In genomic region chr2:53362934-53363333, GRCh38 we compare ENCODE assay signal across 23 cellular contexts.
"Had no signal": no experiment of that assay in that cellular context is flagged by ENCODE, and none has a peak within 500 bp of the region (broad histone marks: within the 10 kb centered on the region; RNA-seq: fewer than 3 reads in every experiment).

No MANE protein-coding gene starts in this region.

- H3K27me3 ChIP-seq: colonic mucosa, dorsolateral prefrontal cortex, esophagus muscularis mucosa, esophagus squamous epithelium, foreskin keratinocyte, gastrocnemius medialis, gastroesophageal sphincter, heart right ventricle had no signal

- H3K4me1 ChIP-seq: colonic mucosa, esophagus muscularis mucosa, esophagus squamous epithelium, foreskin keratinocyte, gastrocnemius medialis, gastroesophageal sphincter, heart left ventricle, heart right ventricle had no signal

- ATAC-seq: effector memory CD8-positive, alpha-beta T cell; esophagus mucosa; foreskin keratinocyte; gastrocnemius medialis; gastroesophageal sphincter; heart left ventricle; heart right ventricle had no signal

- H3K4me3 ChIP-seq: colonic mucosa, coronary artery, dorsolateral prefrontal cortex, esophagus muscularis mucosa, esophagus squamous epithelium, gastrocnemius medialis, gastroesophageal sphincter, heart left ventricle, heart right ventricle had no signal

- DNase-seq: colonic mucosa; cortex of kidney; dermis blood vessel endothelial cell; dorsolateral prefrontal cortex; effector CD8-positive, alpha-beta T cell; effector memory CD4-positive, alpha-beta T cell; effector memory CD8-positive, alpha-beta T cell; endodermal cell; erythroblast; esophagus squamous epithelium; foreskin fibroblast; foreskin keratinocyte; foreskin melanocyte; gastrocnemius medialis; glutamatergic neuron; head of caudate nucleus; heart left ventricle; heart right ventricle had no signal

- H3K36me3 ChIP-seq: colonic mucosa, esophagus muscularis mucosa, esophagus squamous epithelium, gastrocnemius medialis, gastroesophageal sphincter, heart left ventricle, heart right ventricle had no signal

- H3K27ac ChIP-seq: colonic mucosa, coronary artery, dorsolateral prefrontal cortex, epithelial cell of prostate, esophagus muscularis mucosa, esophagus squamous epithelium, foreskin keratinocyte, gastrocnemius medialis, gastroesophageal sphincter, heart left ventricle, heart right ventricle had no signal

- H3K9me3 ChIP-seq: colonic mucosa, esophagus squamous epithelium, gastrocnemius medialis had no signal
